ENCODE assay signal across 25 cellular contexts in genomic region chr2:134815741-134816140, GRCh38. TPM values are rescaled to one million over a fixed set of nuclear protein-coding genes. Genes with fewer than 3 reads are reported as not detected.
DNase-seq lines count a peak whose midpoint lies in the region; ATAC-seq and TF ChIP-seq lines count a peak whose summit lies in the region.
"Had no signal": no experiment of that assay in that cellular context is flagged by ENCODE, and none has a peak within 500 bp of the region (broad histone marks: within the 10 kb centered on the region; RNA-seq: fewer than 3 reads in every experiment).

No MANE protein-coding gene starts in this region.

- peaks cover 16% of the 10 kb centered on the region for H3K4me1 Mint-ChIP-seq in MCF 10A (ENCODE audit: insufficient read depth, unreplicated experiment)
- H3K4me1 Mint-ChIP-seq: CD4-positive, alpha-beta memory T cell; GM23338; H9 had no signal

- dilution Hi-C loops in mammary epithelial cell (cut with HindIII; ENCODE audit: low sequenced_read_pairs): no loop called here

- H3K27ac ChIP-seq in mammary epithelial cell (ENCODE audit: insufficient read depth, low read depth, low read length): no peak overlapping the region
- peak overlapping the region; percentile 87 for H3K27ac ChIP-seq in VCaP
- no peak overlapping the region for H3K27ac ChIP-seq in foreskin keratinocyte
- H3K27ac ChIP-seq in caudate nucleus (ENCODE audit: low read depth, low read length): no peak overlapping the region
- H3K27ac ChIP-seq: A549; BLaER1 treated with 17β-estradiol and CSF1 and Interleukin-3, amounts not matched to agents 10 nM and 100 nM had no signal

- TF ChIP-seq CTCF in mammary epithelial cell (conservative IDR thresholded peaks at IDR 0.05 in 1 of 2, IDR thresholded peaks at IDR 0.05 in 1 of 2; ENCODE audit: extremely low read depth in 1 of 2, insufficient read depth in 1 of 2, low read depth in 1 of 2, low read length in 2 of 2) (no peak), MCF 10A (IDR thresholded peaks at IDR 0.05; ENCODE audit: unreplicated experiment) (no peak), VCaP (conservative IDR thresholded peaks at IDR 0.05) (no peak), foreskin keratinocyte (conservative IDR thresholded peaks at IDR 0.05) (no peak)

- no peaks in the 10 kb centered on the region for H3K36me3 Mint-ChIP-seq in MCF 10A (ENCODE audit: insufficient read depth, unreplicated experiment)

- no peaks in the 10 kb centered on the region for H3K9me3 Mint-ChIP-seq in MCF 10A (ENCODE audit: unreplicated experiment)

- no peaks in the 10 kb centered on the region for H3K27me3 ChIP-seq in mammary epithelial cell (ENCODE audit: insufficient read depth, low read length)
- H3K27me3 ChIP-seq in foreskin keratinocyte: no peaks in the 10 kb centered on the region
- H3K27me3 ChIP-seq: BE2C; BLaER1 treated with 17β-estradiol and CSF1 and Interleukin-3, amounts not matched to agents 10 nM and 100 nM had no signal

- no peak overlapping the region for H3K9ac ChIP-seq in mammary epithelial cell (ENCODE audit: insufficient read depth, low read length)
- H3K9ac ChIP-seq: BLaER1 treated with 17β-estradiol and CSF1 and Interleukin-3, amounts not matched to agents 10 nM and 100 nM had no signal

- no peak overlapping the region for H3K4me3 ChIP-seq in mammary epithelial cell (replicated peaks in 1 of 3; ENCODE audit: insufficient read depth in 1 of 3, low read depth in 2 of 3, low read length in 3 of 3)
- H3K4me3 ChIP-seq: A549; BLaER1 treated with 17β-estradiol and CSF1 and Interleukin-3, amounts not matched to agents 10 nM and 100 nM; GM23338 had no signal

- no peak overlapping the region for H3K27ac Mint-ChIP-seq in MCF 10A (ENCODE audit: low read depth, unreplicated experiment)
- H3K27ac Mint-ChIP-seq: CD4-positive, alpha-beta memory T cell; GM23338; H9 had no signal

- no peak overlapping the region for H2AFZ ChIP-seq in mammary epithelial cell (ENCODE audit: low read depth, low read length)
- H2AFZ ChIP-seq: GM23338 had no signal

- WGBS in mammary epithelial cell (ENCODE audit: low coverage, missing lambda C conversion rate): 73% methylated on average over 1 of the region's 1 CpG

- in situ Hi-C loops in mammary epithelial cell (cut with MboI; ENCODE audit: low sequenced_read_pairs in 2 of 2): no loop called here

- CTCF ChIA-PET in mammary epithelial cell (lab: Charles Lee; ENCODE audit: low non-redundant PET) (no interaction called here), MCF 10A (lab: Yijun Ruan, JAX) (interaction anchor here (0.7 to 1.0 kb wide), 2 partner anchors 22 to 158 kb away, joined by 3 to 6 read pairs; no protein-coding TSS in a partner anchor)

- no peaks in the 10 kb centered on the region for H4K20me1 ChIP-seq in mammary epithelial cell (ENCODE audit: insufficient read depth, low read length)
- H4K20me1 ChIP-seq: BLaER1 treated with 17β-estradiol and CSF1 and Interleukin-3, amounts not matched to agents 10 nM and 100 nM had no signal

- DNase-seq in mammary epithelial cell (peak; percentile 30), MCF 10A (ENCODE audit: unreplicated experiment) (no peak), NCI-H146 treated with DMSO at 0.1 percent for 48 hours (lab: John Stamatoyannopoulos, UW; ENCODE audit: unreplicated experiment) (peak; percentile 36), foreskin keratinocyte (no peak), caudate nucleus (lab: John Stamatoyannopoulos, UW) (no peak)
- no peak for DNase-seq in activated CD4-positive, CD25-positive, alpha-beta regulatory T cell treated with anti-CD3 and anti-CD28 coated beads, Interleukin-2, amount 50 U/mL, for 72 hours
- DNase-seq: 8988T; ACHN; AML-193; BE2C; Calu3; CD4-positive, alpha-beta memory T cell; COR-L47; DMS53; DMS79 treated with DMSO at 0.1 percent for 48 hours; GF-D8; H9 had no signal

- POLR2A ChIA-PET in MCF 10A (lab: Yijun Ruan, JAX): no interaction called here

- H3K79me2 ChIP-seq in mammary epithelial cell (ENCODE audit: insufficient read depth, low read length): no peaks in the 10 kb centered on the region

- H3K9me3 ChIP-seq in mammary epithelial cell (replicated peaks; ENCODE audit: insufficient read depth, low read length): peaks cover 6% of the 10 kb centered on the region
- H3K9me3 ChIP-seq: BE2C had no signal

- ATAC-seq in foreskin keratinocyte: no peak
- ATAC-seq: A549, GM23338, HCT116 had no signal

- intact Hi-C loops in mammary epithelial cell (cut with micrococcal nuclease): no loop called here
- intact Hi-C loops in MCF 10A (cut with micrococcal nuclease): no loop called here

- H3K4me3 Mint-ChIP-seq in MCF 10A (ENCODE audit: unreplicated experiment): no peak overlapping the region
- H3K4me3 Mint-ChIP-seq: CD4-positive, alpha-beta memory T cell; GM23338; H9 had no signal

- H3K27me3 Mint-ChIP-seq in MCF 10A (ENCODE audit: insufficient read depth, unreplicated experiment): no peaks in the 10 kb centered on the region

- H3K4me2 ChIP-seq in mammary epithelial cell (ENCODE audit: insufficient read depth, low read depth, low read length): no peak overlapping the region
- H3K4me2 ChIP-seq: A549; BLaER1 treated with 17β-estradiol and CSF1 and Interleukin-3, amounts not matched to agents 10 nM and 100 nM; GM23338 had no signal

- no peaks in the 10 kb centered on the region for H3K36me3 ChIP-seq in mammary epithelial cell (ENCODE audit: insufficient read depth, low read length)
- H3K36me3 ChIP-seq: BE2C; BLaER1 treated with 17β-estradiol and CSF1 and Interleukin-3, amounts not matched to agents 10 nM and 100 nM had no signal

- H3K4me1 ChIP-seq in mammary epithelial cell (ENCODE audit: insufficient read depth, low read length) (peaks cover 22% of the 10 kb centered on the region), foreskin keratinocyte (peaks cover 13% of the 10 kb centered on the region)
- H3K4me1 ChIP-seq: BE2C had no signal

- BruUV-seq in mammary epithelial cell (replicated peaks; lab: Mats Ljungman, UMichigan) (no TSS peak), MCF 10A (replicated peaks; lab: Mats Ljungman, UMichigan) (no TSS peak)

RNA-seq across cellular contexts. Expression of gene ACMSD, which starts 22.7 kb away (rescaled TPM):
- under 1 TPM in 1 of 2 donors, not detected in 1; 0.33 TPM for total RNA-seq in mammary epithelial cell
- polyA plus RNA-seq in mammary epithelial cell: not detected
- polyA minus RNA-seq in mammary epithelial cell: not detected
- not detected in 2 replicates for total RNA-seq in MCF 10A (2022)
- not detected in 2 replicates for total RNA-seq in foreskin keratinocyte
- polyA plus RNA-seq in foreskin keratinocyte: not detected in 2 replicates
- total RNA-seq: Calu3; CD4-positive, alpha-beta memory T cell; Daoy; G401; GM23338; H4; H9 had no signal
- polyA plus RNA-seq: CD4-positive, alpha-beta memory T cell had no signal

Comparison
In these comparisons a context has a peak if more than half of its experiments do, and no peak if none do; other contexts are left out.
1. DNase-seq: peak in mammary epithelial cell (single experiment) and NCI-H146 treated with DMSO at 0.1 percent for 48 hours (single experiment); none in MCF 10A (single experiment), foreskin keratinocyte (0 of 2), caudate nucleus (0 of 61) and activated CD4-positive, CD25-positive, alpha-beta regulatory T cell treated with anti-CD3 and anti-CD28 coated beads, Interleukin-2, amount 50 U/mL, for 72 hours (single experiment).